8 cellular contexts compared by ENCODE assay signal in genomic region chr17:63697341-63698286, GRCh38. TPM values are rescaled to one million over a fixed set of nuclear protein-coding genes. Genes with fewer than 3 reads are reported as not detected.
DNase-seq lines count a peak whose midpoint lies in the region; ATAC-seq and TF ChIP-seq lines count a peak whose summit lies in the region.

No MANE protein-coding gene starts in this region.

- intact Hi-C loops in dorsolateral prefrontal cortex (cut with DNase I), result loop anchor here in 1 of 2 donors (5.0 kb wide), 1 partner anchor 270 kb away; no protein-coding TSS in a partner anchor

- H3K27me3 ChIP-seq in dorsolateral prefrontal cortex, result no peaks in the 10 kb centered on the region

- H3K4me3 ChIP-seq in dorsolateral prefrontal cortex, result peak overlapping the region in 27 of 59 donors; percentile 8 to 72 (median 61)

- ATAC-seq in GM21619 (IDR thresholded peaks at IDR 0.05; ENCODE audit: unreplicated experiment) (peak; percentile 31), HG02678 (IDR thresholded peaks at IDR 0.05; ENCODE audit: unreplicated experiment) (no peak)

- DNase-seq in ELR (ENCODE audit: low read depth) (peak; percentile 48), NCI-H2029 (lab: John Stamatoyannopoulos, UW) (peak; percentile 51), dorsolateral prefrontal cortex (no peak), myocyte (ENCODE audit: low read depth) (peak; percentile 15), substantia nigra (lab: John Stamatoyannopoulos, UW) (peak in 12 of 49 donors; percentile 9 to 54 (median 20))
- DNase-seq in activated CD4-positive, alpha-beta T cell treated with anti-CD3 and anti-CD28 coated beads for 48 hours, result peak; percentile 87

- peak overlapping the region in 51 of 59 donors; percentile 19 to 95 (median 67) for H3K27ac ChIP-seq in dorsolateral prefrontal cortex
- peak overlapping the region; percentile 14 for H3K27ac ChIP-seq in substantia nigra (ENCODE audit: low read depth, low read length, poor library complexity, severe bottlenecking)

- peak in 40 of 56 donors; percentile 8 to 46 (median 24) for TF ChIP-seq CTCF in dorsolateral prefrontal cortex (IDR thresholded peaks at IDR 0.05 in 54 of 56, conservative IDR thresholded peaks at IDR 0.05 in 2 of 56; ENCODE audit: low read depth in 1 of 56, partially characterized antibody in 56 of 56)

RNA-seq across cellular contexts. Expression of gene LIMD2, which starts 2.3 kb away (rescaled TPM):
- 10 to 100 TPM; 12.5 to 37.7 (median 23.8) TPM for total RNA-seq in dorsolateral prefrontal cortex
- total RNA-seq in myocyte, result 3.0 and 4.3 TPM in 2 replicates
- 5.9 TPM for polyA plus RNA-seq in myocyte (2012)

RNA-seq across cellular contexts. Expression of gene STRADA, which starts 44.0 kb away (rescaled TPM):
- total RNA-seq in dorsolateral prefrontal cortex, result 100 to 1,000 TPM in 3 of 120 experiments, 10 to 100 TPM in 117; 47.3 to 105 (median 79.1) TPM
- total RNA-seq in myocyte, result 14.2 and 16.3 TPM in 2 replicates
- polyA plus RNA-seq in myocyte (2012), result 27.9 TPM

Comparison
In these comparisons a context has a peak if more than half of its experiments do, and no peak if none do; other contexts are left out.
1. DNase-seq: peak in ELR (single experiment), NCI-H2029 (single experiment), activated CD4-positive, alpha-beta T cell treated with anti-CD3 and anti-CD28 coated beads for 48 hours (single experiment) and myocyte (single experiment); none in dorsolateral prefrontal cortex (0 of 10).